Comparison of ENCODE assay signal across 17 cellular contexts in genomic region chr4:143643399-143643798, GRCh38.
DNase-seq lines count a peak whose midpoint lies in the region; ATAC-seq and TF ChIP-seq lines count a peak whose summit lies in the region.
"Had no signal": no experiment of that assay in that cellular context is flagged by ENCODE, and none has a peak within 500 bp of the region (broad histone marks: within the 10 kb centered on the region; RNA-seq: fewer than 3 reads in every experiment).

No MANE protein-coding gene starts in this region.

- DNase-seq in coronary artery (ENCODE audit: low spot score) (no peak), NCI-H2081 (lab: John Stamatoyannopoulos, UW) (no peak), ACHN (no peak)
- DNase-seq: Caco-2; CD4-positive, CD25-positive, alpha-beta regulatory T cell; CD8-positive, alpha-beta T cell; DMS153; DND-41; GM23248; H7; HCEC 1CT had no signal

- in situ Hi-C loops in ACHN (cut with HindIII; ENCODE audit: low pct_ligation_motif_present, low pct_unique_long_range_greater_than_20kb, low sequenced_read_pairs) = no loop called here

- no peak for TF ChIP-seq CTCF in coronary artery (IDR thresholded peaks at IDR 0.05)

- peak; percentile 60 for ATAC-seq in GM18907 (IDR thresholded peaks at IDR 0.05; ENCODE audit: unreplicated experiment)
- peak; percentile 37 for ATAC-seq in HG02798 (IDR thresholded peaks at IDR 0.05; ENCODE audit: poor library complexity, unreplicated experiment)
- peak; percentile 58 for ATAC-seq in HG03354 (IDR thresholded peaks at IDR 0.05; ENCODE audit: poor library complexity, severe bottlenecking, unreplicated experiment)
- ATAC-seq in HG02571 (IDR thresholded peaks at IDR 0.05; ENCODE audit: unreplicated experiment) = no peak
- ATAC-seq: CD8-positive, alpha-beta T cell had no signal

- no peak overlapping the region for H3K27ac ChIP-seq in coronary artery
- H3K27ac ChIP-seq: BLaER1, C4-2B, GM23248 had no signal

- no peak overlapping the region for H3K4me3 ChIP-seq in coronary artery
- H3K4me3 ChIP-seq: BLaER1, GM23248 had no signal
